8 cellular contexts compared by ENCODE assay signal in the genomic region with DNA sequence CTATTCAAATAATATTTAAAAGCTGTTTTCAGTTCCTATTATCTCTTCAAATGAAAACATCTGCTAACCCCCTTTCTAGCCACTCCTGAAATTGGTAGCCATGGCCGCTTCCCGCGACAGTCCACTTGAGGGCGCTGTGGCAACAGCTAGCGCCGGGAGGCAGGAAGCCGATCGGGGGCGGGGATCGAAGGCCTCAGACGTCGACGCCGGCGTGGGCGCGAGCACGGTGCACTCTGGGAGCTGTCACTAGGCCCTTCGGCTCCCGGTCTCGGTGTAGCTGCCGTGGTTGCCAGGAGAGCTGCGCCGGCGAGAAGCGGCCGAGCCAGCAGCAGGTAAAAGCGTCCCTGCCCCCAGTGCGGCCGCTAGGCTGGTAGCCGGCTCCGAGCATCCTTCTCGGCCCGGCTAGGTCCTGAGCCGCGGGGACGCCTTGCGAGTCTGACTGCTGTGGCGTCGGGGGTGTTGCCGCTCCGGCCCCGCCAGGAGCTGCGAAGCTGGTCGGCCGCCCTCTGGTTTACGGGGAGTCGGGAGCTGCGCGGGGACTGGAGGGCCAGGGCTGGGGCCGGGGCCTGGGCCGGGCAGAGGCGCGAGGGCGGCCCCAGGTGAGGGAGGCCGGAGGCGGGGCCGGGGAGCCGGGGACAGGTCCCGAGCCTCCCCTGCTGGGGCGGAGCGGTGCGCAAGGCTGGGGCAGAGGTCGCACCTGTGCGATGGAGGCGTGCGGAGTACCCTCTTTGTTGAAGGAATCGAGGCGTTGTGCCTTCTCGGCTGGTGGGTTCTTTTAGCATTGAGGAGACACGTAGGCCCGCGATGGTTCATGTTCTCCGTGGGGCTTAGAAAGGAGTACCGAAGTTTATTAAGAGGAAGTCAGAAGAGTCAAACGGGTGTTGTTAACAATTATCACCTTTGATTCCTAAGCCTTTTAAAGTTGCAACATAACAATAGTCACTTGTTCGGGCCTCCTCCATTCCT. TPM values are rescaled to one million over a fixed set of nuclear protein-coding genes. Genes with fewer than 3 reads are reported as not detected.
DNase-seq lines count a peak whose midpoint lies in the region; ATAC-seq, FAIRE-seq and TF ChIP-seq lines count a peak whose summit lies in the region.

A gene with protein sequence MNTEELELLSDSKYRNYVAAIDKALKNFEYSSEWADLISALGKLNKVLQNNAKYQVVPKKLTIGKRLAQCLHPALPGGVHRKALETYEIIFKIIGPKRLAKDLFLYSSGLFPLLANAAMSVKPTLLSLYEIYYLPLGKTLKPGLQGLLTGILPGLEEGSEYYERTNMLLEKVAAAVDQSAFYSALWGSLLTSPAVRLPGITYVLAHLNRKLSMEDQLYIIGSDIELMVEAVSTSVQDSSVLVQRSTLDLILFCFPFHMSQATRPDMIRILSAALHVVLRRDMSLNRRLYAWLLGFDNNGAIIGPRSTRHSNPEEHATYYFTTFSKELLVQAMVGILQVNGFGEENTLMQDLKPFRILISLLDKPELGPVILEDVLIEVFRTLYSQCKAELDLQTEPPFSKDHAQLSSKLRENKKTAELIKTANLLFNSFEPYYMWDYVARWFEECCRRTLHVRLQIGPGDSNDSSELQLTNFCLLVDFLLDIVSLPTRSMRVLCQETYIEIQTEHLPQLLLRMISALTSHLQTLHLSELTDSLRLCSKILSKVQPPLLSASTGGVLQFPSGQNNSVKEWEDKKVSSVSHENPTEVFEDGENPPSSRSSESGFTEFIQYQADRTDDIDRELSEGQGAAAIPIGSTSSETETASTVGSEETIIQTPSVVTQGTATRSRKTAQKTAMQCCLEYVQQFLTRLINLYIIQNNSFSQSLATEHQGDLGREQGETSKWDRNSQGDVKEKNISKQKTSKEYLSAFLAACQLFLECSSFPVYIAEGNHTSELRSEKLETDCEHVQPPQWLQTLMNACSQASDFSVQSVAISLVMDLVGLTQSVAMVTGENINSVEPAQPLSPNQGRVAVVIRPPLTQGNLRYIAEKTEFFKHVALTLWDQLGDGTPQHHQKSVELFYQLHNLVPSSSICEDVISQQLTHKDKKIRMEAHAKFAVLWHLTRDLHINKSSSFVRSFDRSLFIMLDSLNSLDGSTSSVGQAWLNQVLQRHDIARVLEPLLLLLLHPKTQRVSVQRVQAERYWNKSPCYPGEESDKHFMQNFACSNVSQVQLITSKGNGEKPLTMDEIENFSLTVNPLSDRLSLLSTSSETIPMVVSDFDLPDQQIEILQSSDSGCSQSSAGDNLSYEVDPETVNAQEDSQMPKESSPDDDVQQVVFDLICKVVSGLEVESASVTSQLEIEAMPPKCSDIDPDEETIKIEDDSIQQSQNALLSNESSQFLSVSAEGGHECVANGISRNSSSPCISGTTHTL (N-terminal part only) (plus strand): TSS at position 224 of the 966 bp plus-strand sequence. CDS start 29,307 bp downstream, outside the sequence.

- peak; percentile 96 for FAIRE-seq in H54 (lab: Jason Lieb, UNC)

- TF ChIP-seq CTCF in RWPE2 (IDR thresholded peaks at IDR 0.05; ENCODE audit: poor library complexity, severe bottlenecking) (peak; percentile 97), fibroblast of mammary gland (conservative IDR thresholded peaks at IDR 0.05; ENCODE audit: control insufficient read depth, insufficient read depth, low read depth, low read length) (peak; percentile 92), natural killer cell (IDR thresholded peaks at IDR 0.05) (peak; percentile 90)

- no peaks in the 10 kb centered on the region for H3K9me3 Mint-ChIP-seq in natural killer cell

- peak within 1 kb of the TSS; percentile 90 for H3K9ac ChIP-seq in ES-I3 (ENCODE audit: low read depth, low read length)

- intact Hi-C loops in natural killer cell (cut with micrococcal nuclease) = loop anchor here (1.0 to 5.0 kb wide), 5 partner anchors 126 to 1160 kb away; a partner anchor contains a TSS

- H3K4me3 ChIP-seq in RWPE2 (ENCODE audit: severe bottlenecking) = peak within 1 kb of the TSS; percentile 83
- H3K4me3 ChIP-seq in fibroblast of mammary gland (ENCODE audit: control insufficient read depth, low read depth, low read length) = peak within 1 kb of the TSS; percentile 86

- TF ChIP-seq POLR2A in H54 (IDR thresholded peaks at IDR 0.05; ENCODE audit: low read depth, low read length) = peak; percentile 73

- H3K27me3 Mint-ChIP-seq in natural killer cell (ENCODE audit: low read depth in 2 of 2) = no peaks in the 10 kb centered on the region

- H3K4me3 Mint-ChIP-seq in natural killer cell = peak within 1 kb of the TSS; percentile 94

- H3K36me3 ChIP-seq in ES-I3 (ENCODE audit: insufficient read depth, low read length) = no peaks in the 10 kb centered on the region
- H3K36me3 ChIP-seq in RWPE2 (ENCODE audit: low read depth) = no peaks in the 10 kb centered on the region

- no peaks in the 10 kb centered on the region; the same call in 1 of the 2 replicates for H3K9me3 ChIP-seq in ES-I3 (ENCODE audit: control insufficient read depth, insufficient read depth, low read length)
- no peaks in the 10 kb centered on the region for H3K9me3 ChIP-seq in RWPE2 (ENCODE audit: severe bottlenecking)

- ATAC-seq in RWPE2 (ENCODE audit: low read depth) (peak; percentile 86), natural killer cell (peak; percentile 86 to 96 (median 88))

- H3K27me3 ChIP-seq in RWPE2 (ENCODE audit: insufficient read depth, poor library complexity, severe bottlenecking) = no peaks in the 10 kb centered on the region

- H3K4me1 ChIP-seq in ES-I3 (ENCODE audit: insufficient read depth, low read length) (peaks cover 8% of the 10 kb centered on the region; the same call in 1 of the 2 replicates), RWPE2 (ENCODE audit: insufficient read depth, poor library complexity, severe bottlenecking) (peaks cover 38% of the 10 kb centered on the region)

- DNase-seq in H54 (ENCODE audit: insufficient read length, low spot score) (peak; percentile 87), LoVo (ENCODE audit: low spot score) (peak; percentile 97), RWPE2 (ENCODE audit: low spot score) (peak; percentile 96), fibroblast of mammary gland (ENCODE audit: low read depth) (peak; percentile 91), natural killer cell (peak; percentile 93)
- DNase-seq in activated T-helper 9 cell treated with anti-CD3 and anti-CD28 coated beads, Interleukin-2, amount 50 U/mL, for 16 hours (ENCODE audit: low read depth) = peak; percentile 97
- peak; percentile 98 for DNase-seq in stimulated activated naive CD4-positive, alpha-beta T cell treated with Interleukin-2 at 50 U/mL for 16 hours (lab: John Stamatoyannopoulos, UW)

- H3K36me3 Mint-ChIP-seq in natural killer cell = no peaks in the 10 kb centered on the region

- H3K27ac ChIP-seq in RWPE2 (ENCODE audit: poor library complexity, severe bottlenecking) = peak within 1 kb of the TSS; percentile 76

- H3K27ac Mint-ChIP-seq in natural killer cell = peak within 1 kb of the TSS; percentile 86 to 95

- peaks cover 31 to 37% of the 10 kb centered on the region in 2 donors for H3K4me1 Mint-ChIP-seq in natural killer cell

RNA-seq across cellular contexts. Expression of the gene that starts here (rescaled TPM):
- total RNA-seq in natural killer cell = 10 to 100 TPM; 23.5 to 36.7 (median 30.1) TPM

Comparison
In these comparisons a context has a peak if more than half of its experiments do, and no peak if none do; other contexts are left out.
1. Peak in every context shown above with its lines: DNase-seq, ATAC-seq, H3K4me3 ChIP-seq and H3K27ac ChIP-seq.